In genomic region chr3:176909044-176909443, GRCh38 we compare ENCODE assay signal across 32 cellular contexts.
"Had no signal": no experiment of that assay in that cellular context is flagged by ENCODE, and none has a peak within 500 bp of the region (broad histone marks: within the 10 kb centered on the region; RNA-seq: fewer than 3 reads in every experiment).

No MANE protein-coding gene starts in this region.

- H3K9me3 ChIP-seq: adrenal gland, body of pancreas, breast epithelium had no signal

- ATAC-seq: activated CD8-positive, alpha-beta T cell treated with anti-CD3 and anti-CD28 coated beads for 36 hours; activated naive CD4-positive, alpha-beta T cell treated with anti-CD3 and anti-CD28 coated beads, Interleukin-2, amount 50 U/mL, for 72 hours; activated T-cell treated with anti-CD3 and anti-CD28 coated beads, Interleukin-2, amount 50 U/mL, for 4 hours; activated T-cell treated with anti-CD3 and anti-CD28 coated beads, Interleukin-2, amount 50 U/mL, for 72 hours; activated T-helper 17 cell treated with anti-CD3 and anti-CD28 coated beads, Interleukin-2, amount 50 U/mL, for 72 hours; body of pancreas had no signal

- H3K27me3 ChIP-seq: adrenal gland, body of pancreas, brain microvascular endothelial cell, breast epithelium had no signal

- H3K4me3 ChIP-seq: adrenal gland, body of pancreas, breast epithelium had no signal

- DNase-seq: activated B cell treated with CpG ODN at 0.5 μM for 24 hours; activated CD4-positive, alpha-beta memory T cell treated with anti-CD3 and anti-CD28 coated beads for 36 hours; activated CD4-positive, alpha-beta T cell treated with anti-CD3 and anti-CD28 coated beads for 4 hours; activated CD4-positive, alpha-beta T cell treated with anti-CD3 and anti-CD28 coated beads, Interleukin-2, amount 10 ng/mL, durations not matched to agents 24 days and 14 days; activated CD4-positive, alpha-beta T cell treated with anti-CD3 and anti-CD28 coated beads, Interleukin-2, amount 50 U/mL, for 1 hour; activated CD4-positive, alpha-beta T cell treated with anti-CD3 and anti-CD28 coated beads, Interleukin-2, amount 50 U/mL, for 4 hours; activated CD4-positive, CD25-positive, alpha-beta regulatory T cell treated with anti-CD3 and anti-CD28 coated beads, Interleukin-2, amount 50 U/mL, for 72 hours; activated CD8-positive, alpha-beta memory T cell treated with anti-CD3 and anti-CD28 coated beads, Interleukin-2, amount 50 U/mL, for 4 hours; activated CD8-positive, alpha-beta T cell treated with anti-CD3 and anti-CD28 coated beads for 36 hours; activated effector memory CD4-positive, alpha-beta T cell treated with anti-CD3 and anti-CD28 coated beads, Interleukin-2, amount 50 U/mL, for 16 hours; activated gamma-delta T cell treated with Interleukin-2 at 50 U/mL for 16 hours; activated naive CD4-positive, alpha-beta T cell; activated naive CD4-positive, alpha-beta T cell treated with anti-CD3 and anti-CD28 coated beads for 36 hours; activated naive CD4-positive, alpha-beta T cell treated with anti-CD3 and anti-CD28 coated beads, Interleukin-2, amount 50 U/mL, for 16 hours; activated naive CD8-positive, alpha-beta T cell treated with anti-CD3 and anti-CD28 coated beads for 36 hours; activated T-cell treated with anti-CD3 and anti-CD28 coated beads for 4 hours; activated T-cell treated with anti-CD3 and anti-CD28 coated beads, Interleukin-2, amount 50 U/mL, for 1 hour; activated T-cell treated with anti-CD3 and anti-CD28 coated beads, Interleukin-2, amount 50 U/mL, for 4 hours; activated T-cell treated with anti-CD3 and anti-CD28 coated beads, Interleukin-2, amount 50 U/mL, for 72 hours; adrenal gland; amniotic stem cell; aorta; body of pancreas; brain microvascular endothelial cell; cerebellar nuclear complex; T-helper 1 cell; T-helper 2 cell; T-helper 9 cell had no signal

- H3K27ac ChIP-seq: adrenal gland, body of pancreas, brain microvascular endothelial cell, breast epithelium, VCaP had no signal

- H3K36me3 ChIP-seq: adrenal gland, brain microvascular endothelial cell, breast epithelium had no signal
